ENCODE assay signal across 9 cellular contexts in the genomic region with DNA sequence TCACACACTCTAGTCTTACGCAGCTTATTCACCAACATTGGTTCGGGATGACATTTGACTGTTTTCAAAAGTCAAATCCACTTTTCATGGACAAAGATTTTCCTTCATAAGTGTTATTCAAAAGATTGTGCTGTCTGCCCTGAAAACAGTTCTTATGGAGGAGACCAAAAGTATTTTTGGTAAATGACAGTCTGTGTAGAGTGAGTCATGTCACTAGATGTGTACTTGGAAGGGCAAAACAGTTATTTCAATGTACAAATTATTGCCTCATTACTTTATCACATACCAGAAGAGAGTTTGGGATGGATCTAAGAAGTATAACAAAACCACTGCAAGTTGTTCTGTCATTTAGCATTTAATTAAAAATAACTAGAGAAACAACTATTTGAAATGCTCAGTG.
"Had no signal": no experiment of that assay in that cellular context is flagged by ENCODE, and none has a peak within 500 bp of the region (broad histone marks: within the 10 kb centered on the region; RNA-seq: fewer than 3 reads in every experiment).

No MANE protein-coding gene starts in this region.

- H3K36me3 ChIP-seq: sigmoid colon had no signal

- H3K27me3 ChIP-seq: dorsolateral prefrontal cortex, sigmoid colon had no signal

- DNase-seq: activated CD4-positive, alpha-beta T cell treated with anti-CD3 and anti-CD28 coated beads, Interleukin-2, amount 10 ng/mL, durations not matched to agents 7 days and 5 days; activated naive CD8-positive, alpha-beta T cell treated with anti-CD3 and anti-CD28 coated beads for 36 hours; anterior cingulate cortex; dorsolateral prefrontal cortex; endodermal cell; kidney glomerular epithelial cell; sigmoid colon; stimulated activated CD4-positive, alpha-beta T cell treated with anti-CD3 and anti-CD28 coated beads, Interleukin-12 subunit alpha, Interleukin-12 subunit beta, amount 100 ng/mL, for 4 hours; stimulated activated CD4-positive, alpha-beta T cell treated with anti-CD3 and anti-CD28 coated beads, Interleukin-2, amount 100 ng/mL, for 24 hours had no signal

- H3K4me3 ChIP-seq: dorsolateral prefrontal cortex, sigmoid colon had no signal

- H3K9me3 ChIP-seq: sigmoid colon had no signal

- H3K27ac ChIP-seq: sigmoid colon had no signal
